Comparison of ENCODE assay signal across 13 cellular contexts in genomic region chr6:21731411-21732031, GRCh38.
DNase-seq lines count a peak whose midpoint lies in the region; ATAC-seq and TF ChIP-seq lines count a peak whose summit lies in the region.
"Had no signal": no experiment of that assay in that cellular context is flagged by ENCODE, and none has a peak within 500 bp of the region (broad histone marks: within the 10 kb centered on the region; RNA-seq: fewer than 3 reads in every experiment).

No MANE protein-coding gene starts in this region.

- no peak overlapping the region for H2AK5ac ChIP-seq in mesendoderm (ENCODE audit: low read length)

- H3K9ac ChIP-seq in DND-41 (ENCODE audit: low read depth, low read length) (no peak overlapping the region), endodermal cell (ENCODE audit: extremely low read depth, low read length, poor library complexity, severe bottlenecking) (no peak overlapping the region), mesendoderm (ENCODE audit: low read length) (no peak overlapping the region)

- H3K27me3 Mint-ChIP-seq in endodermal cell (ENCODE audit: insufficient read depth) = no peaks in the 10 kb centered on the region
- H3K27me3 Mint-ChIP-seq: activated B cell treated with CpG ODN at 0.5 μM for 24 hours had no signal

- H3K4me2 ChIP-seq in DND-41 (ENCODE audit: insufficient read depth, low read length) (no peak overlapping the region), mesendoderm (ENCODE audit: low read length) (no peak overlapping the region)

- H3K79me1 ChIP-seq in mesendoderm (ENCODE audit: low read length) = peaks cover 9% of the 10 kb centered on the region

- H3K27ac ChIP-seq in DND-41 (ENCODE audit: low read length) (peak overlapping the region; percentile 63), endodermal cell (ENCODE audit: low read depth, low read length) (no peak overlapping the region), mesendoderm (ENCODE audit: low read depth, low read length) (no peak overlapping the region)

- H3K4me1 ChIP-seq in DND-41 (ENCODE audit: insufficient read depth, low read length) (peaks cover 68% of the 10 kb centered on the region), endodermal cell (ENCODE audit: control insufficient read depth, insufficient read depth, low read length) (peaks cover 18% of the 10 kb centered on the region), mesendoderm (ENCODE audit: control insufficient read depth, low read depth, low read length) (no peaks in the 10 kb centered on the region)

- no peak overlapping the region for H4K8ac ChIP-seq in mesendoderm (ENCODE audit: low read depth, low read length)

- TF ChIP-seq CTCF in DND-41 (IDR thresholded peaks at IDR 0.05; ENCODE audit: borderline replicate concordance, extremely low read depth, low read length, poor library complexity, severe bottlenecking) = no peak
- TF ChIP-seq CTCF in endodermal cell (conservative IDR thresholded peaks at IDR 0.05) = no peak

- H2BK120ac ChIP-seq in mesendoderm (ENCODE audit: low read depth, low read length) = no peak overlapping the region

- no peaks in the 10 kb centered on the region for H3K9me3 ChIP-seq in DND-41 (ENCODE audit: insufficient read depth, low read length, severe bottlenecking)
- no peaks in the 10 kb centered on the region for H3K9me3 ChIP-seq in endodermal cell (ENCODE audit: control insufficient read depth, low read length)
- H3K9me3 ChIP-seq: BE2C had no signal

- H3K56ac ChIP-seq in mesendoderm (ENCODE audit: low read length) = no peak overlapping the region

- H3K4me3 Mint-ChIP-seq in endodermal cell = no peak overlapping the region
- H3K4me3 Mint-ChIP-seq: activated B cell treated with CpG ODN at 0.5 μM for 24 hours; stimulated activated effector memory CD8-positive, alpha-beta T cell treated with anti-CD3 and anti-CD28 coated beads, Interleukin-12 subunit alpha, Interleukin-12 subunit beta, amount 100 ng/mL, for 72 hours had no signal

- no peak overlapping the region for H3K4ac ChIP-seq in mesendoderm (ENCODE audit: low read depth, low read length)

- no peak overlapping the region for H2BK5ac ChIP-seq in mesendoderm (ENCODE audit: low read length)

- H3K4me1 Mint-ChIP-seq in endodermal cell = peaks cover 46% of the 10 kb centered on the region
- H3K4me1 Mint-ChIP-seq: activated B cell treated with CpG ODN at 0.5 μM for 24 hours; stimulated activated effector memory CD8-positive, alpha-beta T cell treated with anti-CD3 and anti-CD28 coated beads, Interleukin-12 subunit alpha, Interleukin-12 subunit beta, amount 100 ng/mL, for 72 hours had no signal

- no peak overlapping the region for H2AFZ ChIP-seq in DND-41 (ENCODE audit: low read depth, low read length)

- peaks cover 91% of the 10 kb centered on the region for H3K79me2 ChIP-seq in DND-41 (ENCODE audit: insufficient read depth, low read length)
- peaks cover 63% of the 10 kb centered on the region for H3K79me2 ChIP-seq in mesendoderm (ENCODE audit: control insufficient read depth, insufficient read depth, low read length)

- H3K4me3 ChIP-seq in DND-41 (ENCODE audit: low read depth in 1 of 2, low read length in 2 of 2) (no peak overlapping the region), endodermal cell (ENCODE audit: low read length) (no peak overlapping the region), mesendoderm (ENCODE audit: low read length) (no peak overlapping the region)

- H3K27ac Mint-ChIP-seq in endodermal cell = peak overlapping the region; percentile 6
- H3K27ac Mint-ChIP-seq: activated B cell treated with CpG ODN at 0.5 μM for 24 hours; stimulated activated effector memory CD8-positive, alpha-beta T cell treated with anti-CD3 and anti-CD28 coated beads, Interleukin-12 subunit alpha, Interleukin-12 subunit beta, amount 100 ng/mL, for 72 hours had no signal

- H2BK15ac ChIP-seq in mesendoderm (replicated peaks; ENCODE audit: low read depth) = no peak overlapping the region

- H3K36me3 Mint-ChIP-seq in endodermal cell (ENCODE audit: low read depth) = peaks cover 22% of the 10 kb centered on the region
- H3K36me3 Mint-ChIP-seq: stimulated activated effector memory CD8-positive, alpha-beta T cell treated with anti-CD3 and anti-CD28 coated beads, Interleukin-12 subunit alpha, Interleukin-12 subunit beta, amount 100 ng/mL, for 72 hours had no signal

- ATAC-seq in DND-41 (ENCODE audit: insufficient read depth, low read depth) (no peak), HG02884 (IDR thresholded peaks at IDR 0.05; ENCODE audit: unreplicated experiment) (no peak)
- ATAC-seq: stimulated activated effector memory CD8-positive, alpha-beta T cell treated with anti-CD3 and anti-CD28 coated beads, Interleukin-12 subunit alpha, Interleukin-12 subunit beta, amount 100 ng/mL, for 72 hours had no signal

- H3K23ac ChIP-seq in mesendoderm (ENCODE audit: low read length) = no peak overlapping the region

- no peaks in the 10 kb centered on the region for H3K9me3 Mint-ChIP-seq in endodermal cell
- H3K9me3 Mint-ChIP-seq: activated B cell treated with CpG ODN at 0.5 μM for 24 hours; stimulated activated effector memory CD8-positive, alpha-beta T cell treated with anti-CD3 and anti-CD28 coated beads, Interleukin-12 subunit alpha, Interleukin-12 subunit beta, amount 100 ng/mL, for 72 hours had no signal

- WGBS in endodermal cell (ENCODE audit: insufficient coverage in 1 of 2, insufficient read length in 1 of 2), 2 experiments = 75 to 85% methylated on average over 4 to 5 of the region's 5 CpGs
- WGBS in mesendoderm (ENCODE audit: extremely low coverage, insufficient coverage, low lambda C conversion rate) = no CpG with 5 or more reads among the region's 5 CpGs

- H4K5ac ChIP-seq in mesendoderm (ENCODE audit: low read length) = no peak overlapping the region

- H3K36me3 ChIP-seq in DND-41 (ENCODE audit: insufficient read depth, low read length) = no peaks in the 10 kb centered on the region
- H3K36me3 ChIP-seq in endodermal cell (ENCODE audit: control insufficient read depth, insufficient read depth, low read length) = peaks cover 42% of the 10 kb centered on the region
- H3K36me3 ChIP-seq in mesendoderm (ENCODE audit: control insufficient read depth, insufficient read depth, low read length) = no peaks in the 10 kb centered on the region
- H3K36me3 ChIP-seq: BE2C had no signal

- H4K20me1 ChIP-seq in DND-41 (ENCODE audit: insufficient read depth, low read length) = no peaks in the 10 kb centered on the region

- H3K18ac ChIP-seq in mesendoderm (ENCODE audit: low read length) = no peak overlapping the region

- no peaks in the 10 kb centered on the region for H3K27me3 ChIP-seq in DND-41 (ENCODE audit: insufficient read depth, low read length, poor library complexity)
- H3K27me3 ChIP-seq in endodermal cell (ENCODE audit: control insufficient read depth, insufficient read depth, low read length, poor library complexity, severe bottlenecking) = no peaks in the 10 kb centered on the region
- no peaks in the 10 kb centered on the region for H3K27me3 ChIP-seq in mesendoderm (ENCODE audit: insufficient read depth, low read length, poor library complexity)
- H3K27me3 ChIP-seq: BE2C had no signal

- DNase-seq in DND-41 (no peak), NCI-H2196 treated with DMSO at 0.1 percent for 48 hours (lab: John Stamatoyannopoulos, UW; ENCODE audit: unreplicated experiment) (peak; percentile 41), endodermal cell (no peak), mesendoderm (peak; percentile 52), NCI-H1417 treated with DMSO at 0.1 percent for 48 hours (lab: John Stamatoyannopoulos, UW) (no peak), SHP77 treated with DMSO at 0.1 percent for 48 hours (lab: John Stamatoyannopoulos, UW) (no peak), NCI-H2081 treated with DMSO at 0.1 percent for 48 hours (lab: John Stamatoyannopoulos, UW) (no peak)
- DNase-seq: activated B cell treated with CpG ODN at 0.5 μM for 24 hours, BE2C, cerebellar nuclear complex, NCI-H2171 had no signal

Comparison
In these comparisons a context has a peak if more than half of its experiments do, and no peak if none do; other contexts are left out.
1. DNase-seq: peak in NCI-H2196 treated with DMSO at 0.1 percent for 48 hours (single experiment) and mesendoderm (single experiment); none in DND-41 (single experiment), endodermal cell (single experiment), NCI-H1417 treated with DMSO at 0.1 percent for 48 hours (single experiment), SHP77 treated with DMSO at 0.1 percent for 48 hours (single experiment) and NCI-H2081 treated with DMSO at 0.1 percent for 48 hours (single experiment).